Comparison of ENCODE assay signal across 8 cellular contexts in the genomic region with DNA sequence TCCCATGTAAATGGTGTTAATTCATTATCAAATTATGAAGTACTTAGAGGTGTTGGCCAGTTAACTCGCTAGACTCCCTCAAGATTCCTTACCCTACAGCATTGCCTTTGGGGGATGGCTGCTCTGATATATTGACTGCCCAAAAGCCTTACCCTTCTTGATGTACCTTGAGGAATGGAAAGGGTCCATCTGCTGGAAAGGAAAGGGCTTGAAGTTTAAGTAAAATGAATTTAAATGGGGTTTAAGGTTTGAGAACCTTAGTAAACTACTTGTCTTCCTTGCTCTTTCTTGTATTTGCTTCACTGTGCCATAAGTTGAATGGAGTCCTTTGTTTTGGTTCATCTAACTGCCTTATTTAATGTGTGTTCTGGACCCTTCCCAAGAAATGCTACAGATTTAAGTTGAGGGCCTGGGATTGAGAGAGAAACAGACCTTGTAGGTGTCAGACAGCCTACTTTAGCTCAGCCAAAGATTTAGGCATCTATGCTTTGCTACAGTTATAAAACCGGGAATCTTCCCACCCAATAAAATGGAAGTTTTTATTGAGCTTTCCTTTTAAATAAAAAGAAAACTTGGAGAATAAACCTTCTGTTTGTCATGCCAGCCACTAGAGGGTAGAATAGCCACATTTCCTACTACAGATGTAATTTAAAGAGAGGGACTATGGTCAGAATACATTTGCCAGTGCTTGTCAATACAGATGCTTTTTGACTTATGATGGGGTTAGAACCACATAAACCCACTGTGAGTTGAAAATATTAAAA. TPM values are rescaled to one million over a fixed set of nuclear protein-coding genes. Genes with fewer than 3 reads are reported as not detected.
DNase-seq lines count a peak whose midpoint lies in the region; ATAC-seq and TF ChIP-seq lines count a peak whose summit lies in the region.

No MANE protein-coding gene starts in this region.

- H3K36me3 Mint-ChIP-seq in activated T-cell treated with anti-CD3 and anti-CD28 coated beads, Interleukin-2, amount 50 U/mL, for 72 hours (ENCODE audit: insufficient read depth in 2 of 2) = no peaks in the 10 kb centered on the region

- DNase-seq in activated T-cell treated with anti-CD3 and anti-CD28 coated beads, Interleukin-2, amount 50 U/mL, for 72 hours = no peak
- no peak for DNase-seq in activated T-cell treated with anti-CD3 and anti-CD28 coated beads for 4 hours
- DNase-seq in mucosa of descending colon = peak in 1 of 3 donors; percentile 24
- no peak for DNase-seq in COLO668 (lab: John Stamatoyannopoulos, UW; ENCODE audit: unreplicated experiment)

- no peak overlapping the region for H3K4me2 ChIP-seq in OCI-LY1 (ENCODE audit: low read length)

- H3K4me3 ChIP-seq in OCI-LY1 (ENCODE audit: low read depth, low read length, poor library complexity, severe bottlenecking) (no peak overlapping the region), endocrine pancreas (ENCODE audit: control insufficient read depth, insufficient read depth, low read length) (peak overlapping the region; percentile 26), mucosa of descending colon (no peak overlapping the region)

- H3F3A ChIP-seq in OCI-LY1 (ENCODE audit: insufficient read depth, low read length) = no peaks in the 10 kb centered on the region

- peak; percentile 71 for TF ChIP-seq CTCF in OCI-LY1 (IDR thresholded peaks at IDR 0.05; ENCODE audit: low read length)
- peak; percentile 18 for TF ChIP-seq CTCF in mucosa of descending colon (IDR thresholded peaks at IDR 0.05)

- peaks cover 12% of the 10 kb centered on the region for H3K4me1 ChIP-seq in OCI-LY1 (ENCODE audit: insufficient read depth, low read length, severe bottlenecking)
- no peaks in the 10 kb centered on the region for H3K4me1 ChIP-seq in endocrine pancreas (ENCODE audit: control insufficient read depth, insufficient read depth, low read length)
- peaks cover 4% of the 10 kb centered on the region for H3K4me1 ChIP-seq in mucosa of descending colon (ENCODE audit: low read depth)

- H3K36me3 ChIP-seq in OCI-LY1 (ENCODE audit: insufficient read depth, low read length) (no peaks in the 10 kb centered on the region), endocrine pancreas (ENCODE audit: control insufficient read depth, insufficient read depth, low read length) (no peaks in the 10 kb centered on the region), mucosa of descending colon (ENCODE audit: low read depth) (no peaks in the 10 kb centered on the region)

- no peak overlapping the region for H2AFZ ChIP-seq in OCI-LY1 (ENCODE audit: low read length)

- H3K9ac ChIP-seq in OCI-LY1 (ENCODE audit: low read length) = no peak overlapping the region
- no peak overlapping the region for H3K9ac ChIP-seq in endocrine pancreas (ENCODE audit: control insufficient read depth, insufficient read depth, low read length)

- H3K4me1 Mint-ChIP-seq in activated T-cell treated with anti-CD3 and anti-CD28 coated beads, Interleukin-2, amount 50 U/mL, for 72 hours (ENCODE audit: low read depth) = peaks cover 26% of the 10 kb centered on the region

- H3K9me3 ChIP-seq in OCI-LY1 (ENCODE audit: low read length) = no peaks in the 10 kb centered on the region
- no peaks in the 10 kb centered on the region for H3K9me3 ChIP-seq in endocrine pancreas (ENCODE audit: control insufficient read depth, low read length)
- H3K9me3 ChIP-seq in mucosa of descending colon = no peaks in the 10 kb centered on the region

- intact Hi-C loops in mucosa of descending colon (cut with DNase I, micrococcal nuclease) = loop anchor here in 1 of 2 donors (5.0 kb wide), 1 partner anchor 414 kb away; no protein-coding TSS in a partner anchor

- no peaks in the 10 kb centered on the region for H3K79me2 ChIP-seq in OCI-LY1 (ENCODE audit: insufficient read depth, low read length)

- no peak overlapping the region for H3K27ac ChIP-seq in OCI-LY1 (ENCODE audit: low read depth, low read length, poor library complexity, severe bottlenecking)

- no peak overlapping the region for H3K4me3 Mint-ChIP-seq in activated T-cell treated with anti-CD3 and anti-CD28 coated beads, Interleukin-2, amount 50 U/mL, for 72 hours

- H3K27me3 ChIP-seq in OCI-LY1 (ENCODE audit: insufficient read depth, low read length) (no peaks in the 10 kb centered on the region), endocrine pancreas (ENCODE audit: control insufficient read depth, insufficient read depth, low read length) (no peaks in the 10 kb centered on the region)

- H3K27ac Mint-ChIP-seq in activated T-cell treated with anti-CD3 and anti-CD28 coated beads, Interleukin-2, amount 50 U/mL, for 72 hours = no peak overlapping the region

- ATAC-seq in activated T-cell treated with anti-CD3 and anti-CD28 coated beads, Interleukin-2, amount 50 U/mL, for 72 hours (replicated peaks in 1 of 2) = peak; percentile 37 to 45
- ATAC-seq in HG03378 (IDR thresholded peaks at IDR 0.05; ENCODE audit: unreplicated experiment) = peak; percentile 51
- peak; percentile 83 for ATAC-seq in mucosa of descending colon
- no peak for ATAC-seq in GM19455 (IDR thresholded peaks at IDR 0.05; ENCODE audit: unreplicated experiment)

- H3K9me3 Mint-ChIP-seq in activated T-cell treated with anti-CD3 and anti-CD28 coated beads, Interleukin-2, amount 50 U/mL, for 72 hours = no peaks in the 10 kb centered on the region

- no peaks in the 10 kb centered on the region for H3K9me2 ChIP-seq in OCI-LY1 (ENCODE audit: low read depth, low read length)

- no peaks in the 10 kb centered on the region for H4K20me1 ChIP-seq in OCI-LY1 (ENCODE audit: insufficient read depth, low read length)

- no peaks in the 10 kb centered on the region for H3K27me3 Mint-ChIP-seq in activated T-cell treated with anti-CD3 and anti-CD28 coated beads, Interleukin-2, amount 50 U/mL, for 72 hours (ENCODE audit: low read depth)

RNA-seq across cellular contexts. Expression of a gene that starts 25.3 kb away (rescaled TPM):
- total RNA-seq in activated T-cell treated with anti-CD3 and anti-CD28 coated beads, Interleukin-2, amount 50 U/mL, for 72 hours = 100 to 1,000 TPM in 1 of 2 donors, 10 to 100 TPM in 1; 88.5 to 101 TPM
- total RNA-seq in mucosa of descending colon = 10 to 100 TPM in 2 of 3 donors, 1 to 10 TPM in 1; 9.6 to 24.2 (median 13.8) TPM
